ENCODE assay signal across 14 cellular contexts in genomic region chr1:180542530-180543171, GRCh38. TPM values are rescaled to one million over a fixed set of nuclear protein-coding genes. Genes with fewer than 3 reads are reported as not detected.
DNase-seq lines count a peak whose midpoint lies in the region; ATAC-seq and TF ChIP-seq lines count a peak whose summit lies in the region.
"Had no signal": no experiment of that assay in that cellular context is flagged by ENCODE, and none has a peak within 500 bp of the region (broad histone marks: within the 10 kb centered on the region; RNA-seq: fewer than 3 reads in every experiment).

No MANE protein-coding gene starts in this region.

- H3K4me1 ChIP-seq in HEK293 (ENCODE audit: control insufficient read depth, insufficient read depth, low read length) (no peaks in the 10 kb centered on the region), skeletal muscle tissue (ENCODE audit: control insufficient read depth in 3 of 3, insufficient read depth in 3 of 3, low read length in 3 of 3) (peaks cover 10 to 11% (median 11%) of the 10 kb centered on the region in 3 donors)
- H3K4me1 ChIP-seq: Peyer's patch had no signal

- TF ChIP-seq CTCF in HEK293 (tag by site-specific recombination; IDR thresholded peaks at IDR 0.05), result no peak

- H3K27me3 ChIP-seq in skeletal muscle tissue (ENCODE audit: control insufficient read depth in 3 of 3, insufficient read depth in 3 of 3, low read length in 3 of 3), result no peaks in the 10 kb centered on the region
- H3K27me3 ChIP-seq: Peyer's patch had no signal

- DNase-seq in astrocyte of the hippocampus (ENCODE audit: low read depth, low spot score) (peak; percentile 34), kidney glomerular epithelial cell (lab: John Stamatoyannopoulos, UW) (peak; percentile 77), NCI-H2029 treated with DMSO at 0.1 percent for 48 hours (lab: John Stamatoyannopoulos, UW) (no peak), iPS-NIHi11 (ENCODE audit: low spot score) (no peak)
- DNase-seq in stimulated activated CD4-positive, alpha-beta T cell treated with anti-CD3 and anti-CD28 coated beads, Interleukin-4, amount 100 ng/mL, for 4 hours, result no peak
- DNase-seq: activated CD8-positive, alpha-beta T cell treated with anti-CD3 and anti-CD28 coated beads, Interleukin-2, amount 10 ng/mL, durations not matched to agents 7 days and 5 days; COR-L47; Peyer's patch had no signal

- no peak overlapping the region for H3K9ac ChIP-seq in skeletal muscle tissue (ENCODE audit: low read depth in 1 of 3, low read length in 3 of 3)

- no peaks in the 10 kb centered on the region for H3K9me3 ChIP-seq in HEK293 (ENCODE audit: control insufficient read depth, insufficient read depth, low read depth, low read length)
- no peaks in the 10 kb centered on the region for H3K9me3 ChIP-seq in skeletal muscle tissue (ENCODE audit: control insufficient read depth in 3 of 3, low read length in 3 of 3)
- H3K9me3 ChIP-seq: Peyer's patch had no signal

- CTCF ChIA-PET in HEK293 (lab: Yijun Ruan, JAX), result no interaction called here

- no peak overlapping the region for H3K27ac ChIP-seq in HEK293 (ENCODE audit: extremely low read depth, low read depth, low read length)
- H3K27ac ChIP-seq in skeletal muscle tissue (ENCODE audit: low read depth, low read length), result peak overlapping the region; percentile 17
- H3K27ac ChIP-seq: Peyer's patch had no signal

- POLR2A ChIA-PET in HEK293 (lab: Yijun Ruan, JAX), result no interaction called here

- no peak for ATAC-seq in HG02938 (IDR thresholded peaks at IDR 0.05; ENCODE audit: unreplicated experiment)
- ATAC-seq: activated CD8-positive, alpha-beta T cell treated with anti-CD3 and anti-CD28 coated beads, Interleukin-2, amount 10 ng/mL, durations not matched to agents 7 days and 5 days had no signal

- H3K4me3 ChIP-seq in HEK293 (ENCODE audit: low read depth, low read length), result no peak overlapping the region
- H3K4me3 ChIP-seq in skeletal muscle tissue (ENCODE audit: low read length in 3 of 3), result no peak overlapping the region
- H3K4me3 ChIP-seq: Peyer's patch had no signal

- no peaks in the 10 kb centered on the region for H3K36me3 ChIP-seq in HEK293 (ENCODE audit: control insufficient read depth in 2 of 2, insufficient read depth in 1 of 2, low read length in 2 of 2)
- no peaks in the 10 kb centered on the region for H3K36me3 ChIP-seq in skeletal muscle tissue (ENCODE audit: control insufficient read depth in 3 of 3, insufficient read depth in 3 of 3, low read length in 3 of 3)
- H3K36me3 ChIP-seq: Peyer's patch had no signal

TF ChIP-seq in HEK293, 187 proteins besides CTCF, POLR2A, EP300 and RAD21:
- TF ChIP-seq ZNF221 (tag by site-specific recombination; IDR thresholded peaks at IDR 0.05; ENCODE audit: borderline replicate concordance) (no peak), ZBTB20 (tag by site-specific recombination; IDR thresholded peaks at IDR 0.05) (0 out of 2 replicates have a peak, but pooled peaks have one; percentile 27), ZNF133 (tag by site-specific recombination; IDR thresholded peaks at IDR 0.05) (no peak), YY1 (tag by site-specific recombination; IDR thresholded peaks at IDR 0.05) (no peak), ZNF335 (tag by site-specific recombination; conservative IDR thresholded peaks at IDR 0.05) (0 out of 2 replicates have a peak, but pooled peaks have one; percentile 20)
- TF ChIP-seq, protein P1, sequence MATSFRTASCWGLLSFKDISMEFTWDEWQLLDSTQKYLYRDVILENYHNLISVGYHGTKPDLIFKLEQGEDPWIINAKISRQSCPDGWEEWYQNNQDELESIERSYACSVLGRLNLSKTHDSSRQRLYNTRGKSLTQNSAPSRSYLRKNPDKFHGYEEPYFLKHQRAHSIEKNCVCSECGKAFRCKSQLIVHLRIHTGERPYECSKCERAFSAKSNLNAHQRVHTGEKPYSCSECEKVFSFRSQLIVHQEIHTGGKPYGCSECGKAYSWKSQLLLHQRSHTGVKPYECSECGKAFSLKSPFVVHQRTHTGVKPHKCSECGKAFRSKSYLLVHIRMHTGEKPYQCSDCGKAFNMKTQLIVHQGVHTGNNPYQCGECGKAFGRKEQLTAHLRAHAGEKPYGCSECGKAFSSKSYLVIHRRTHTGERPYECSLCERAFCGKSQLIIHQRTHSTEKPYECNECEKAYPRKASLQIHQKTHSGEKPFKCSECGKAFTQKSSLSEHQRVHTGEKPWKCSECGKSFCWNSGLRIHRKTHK (tag by site-specific recombination; IDR thresholded peaks at IDR 0.05), result no peak
TF ChIP-seq in HEK293: peak in this region for 2.

RNA-seq across cellular contexts. Expression of gene OVAAL, which starts 16.1 kb away (rescaled TPM):
- total RNA-seq in skeletal muscle tissue, result not detected
- total RNA-seq: activated CD8-positive, alpha-beta T cell treated with anti-CD3 and anti-CD28 coated beads, Interleukin-2, amount 10 ng/mL, durations not matched to agents 7 days and 5 days; liver; NCI-H460; Peyer's patch; progenitor cell of endocrine pancreas had no signal

RNA-seq across cellular contexts. Expression of gene ACBD6, which starts 40.3 kb away (rescaled TPM):
- total RNA-seq in skeletal muscle tissue, result 40.7 TPM

Comparison
In these comparisons a context has a peak if more than half of its experiments do, and no peak if none do; other contexts are left out.
1. DNase-seq: peak in astrocyte of the hippocampus (single experiment) and kidney glomerular epithelial cell (single experiment); none in stimulated activated CD4-positive, alpha-beta T cell treated with anti-CD3 and anti-CD28 coated beads, Interleukin-4, amount 100 ng/mL, for 4 hours (0 of 2), NCI-H2029 treated with DMSO at 0.1 percent for 48 hours (single experiment) and iPS-NIHi11 (single experiment).